1 cellular context compared by ENCODE assay signal in genomic region chr6:41531591-41532582, GRCh38.
TF ChIP-seq lines count a peak whose summit lies in the region.

No MANE protein-coding gene starts in this region.

TF ChIP-seq in HEK293, 187 proteins besides CTCF, POLR2A, EP300 and RAD21 (continued from another document and continues in another):
- no peak for TF ChIP-seq PBX3 (CRISPR knock-in tag; IDR thresholded peaks at IDR 0.05)
- TF ChIP-seq, protein P1, sequence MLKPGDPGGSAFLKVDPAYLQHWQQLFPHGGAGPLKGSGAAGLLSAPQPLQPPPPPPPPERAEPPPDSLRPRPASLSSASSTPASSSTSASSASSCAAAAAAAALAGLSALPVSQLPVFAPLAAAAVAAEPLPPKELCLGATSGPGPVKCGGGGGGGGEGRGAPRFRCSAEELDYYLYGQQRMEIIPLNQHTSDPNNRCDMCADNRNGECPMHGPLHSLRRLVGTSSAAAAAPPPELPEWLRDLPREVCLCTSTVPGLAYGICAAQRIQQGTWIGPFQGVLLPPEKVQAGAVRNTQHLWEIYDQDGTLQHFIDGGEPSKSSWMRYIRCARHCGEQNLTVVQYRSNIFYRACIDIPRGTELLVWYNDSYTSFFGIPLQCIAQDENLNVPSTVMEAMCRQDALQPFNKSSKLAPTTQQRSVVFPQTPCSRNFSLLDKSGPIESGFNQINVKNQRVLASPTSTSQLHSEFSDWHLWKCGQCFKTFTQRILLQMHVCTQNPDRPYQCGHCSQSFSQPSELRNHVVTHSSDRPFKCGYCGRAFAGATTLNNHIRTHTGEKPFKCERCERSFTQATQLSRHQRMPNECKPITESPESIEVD (tag by site-specific recombination; IDR thresholded peaks at IDR 0.05), result peak; percentile 76
- TF ChIP-seq ZXDB (tag by site-specific recombination; IDR thresholded peaks at IDR 0.05), result no peak
- TF ChIP-seq ZSCAN30 (tag by site-specific recombination; IDR thresholded peaks at IDR 0.05), result no peak
- TF ChIP-seq ZNF768 (tag by site-specific recombination; IDR thresholded peaks at IDR 0.05), result no peak
- TF ChIP-seq, protein P2, sequence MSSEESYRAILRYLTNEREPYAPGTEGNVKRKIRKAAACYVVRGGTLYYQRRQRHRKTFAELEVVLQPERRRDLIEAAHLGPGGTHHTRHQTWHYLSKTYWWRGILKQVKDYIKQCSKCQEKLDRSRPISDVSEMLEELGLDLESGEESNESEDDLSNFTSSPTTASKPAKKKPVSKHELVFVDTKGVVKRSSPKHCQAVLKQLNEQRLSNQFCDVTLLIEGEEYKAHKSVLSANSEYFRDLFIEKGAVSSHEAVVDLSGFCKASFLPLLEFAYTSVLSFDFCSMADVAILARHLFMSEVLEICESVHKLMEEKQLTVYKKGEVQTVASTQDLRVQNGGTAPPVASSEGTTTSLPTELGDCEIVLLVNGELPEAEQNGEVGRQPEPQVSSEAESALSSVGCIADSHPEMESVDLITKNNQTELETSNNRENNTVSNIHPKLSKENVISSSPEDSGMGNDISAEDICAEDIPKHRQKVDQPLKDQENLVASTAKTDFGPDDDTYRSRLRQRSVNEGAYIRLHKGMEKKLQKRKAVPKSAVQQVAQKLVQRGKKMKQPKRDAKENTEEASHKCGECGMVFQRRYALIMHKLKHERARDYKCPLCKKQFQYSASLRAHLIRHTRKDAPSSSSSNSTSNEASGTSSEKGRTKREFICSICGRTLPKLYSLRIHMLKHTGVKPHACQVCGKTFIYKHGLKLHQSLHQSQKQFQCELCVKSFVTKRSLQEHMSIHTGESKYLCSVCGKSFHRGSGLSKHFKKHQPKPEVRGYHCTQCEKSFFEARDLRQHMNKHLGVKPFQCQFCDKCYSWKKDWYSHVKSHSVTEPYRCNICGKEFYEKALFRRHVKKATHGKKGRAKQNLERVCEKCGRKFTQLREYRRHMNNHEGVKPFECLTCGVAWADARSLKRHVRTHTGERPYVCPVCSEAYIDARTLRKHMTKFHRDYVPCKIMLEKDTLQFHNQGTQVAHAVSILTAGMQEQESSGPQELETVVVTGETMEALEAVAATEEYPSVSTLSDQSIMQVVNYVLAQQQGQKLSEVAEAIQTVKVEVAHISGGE (tag by site-specific recombination; conservative IDR thresholded peaks at IDR 0.05; ENCODE audit: low read depth), result no peak
- TF ChIP-seq ZFHX2 (tag by site-specific recombination; conservative IDR thresholded peaks at IDR 0.05), result peak; percentile 99
- peak; percentile 64 for TF ChIP-seq ZFP69B (tag by site-specific recombination; IDR thresholded peaks at IDR 0.05)
- TF ChIP-seq ZNF701 (tag by site-specific recombination; IDR thresholded peaks at IDR 0.05), result 0 out of 2 replicates have a peak, but pooled peaks have one; percentile 15
- TF ChIP-seq, protein P3, sequence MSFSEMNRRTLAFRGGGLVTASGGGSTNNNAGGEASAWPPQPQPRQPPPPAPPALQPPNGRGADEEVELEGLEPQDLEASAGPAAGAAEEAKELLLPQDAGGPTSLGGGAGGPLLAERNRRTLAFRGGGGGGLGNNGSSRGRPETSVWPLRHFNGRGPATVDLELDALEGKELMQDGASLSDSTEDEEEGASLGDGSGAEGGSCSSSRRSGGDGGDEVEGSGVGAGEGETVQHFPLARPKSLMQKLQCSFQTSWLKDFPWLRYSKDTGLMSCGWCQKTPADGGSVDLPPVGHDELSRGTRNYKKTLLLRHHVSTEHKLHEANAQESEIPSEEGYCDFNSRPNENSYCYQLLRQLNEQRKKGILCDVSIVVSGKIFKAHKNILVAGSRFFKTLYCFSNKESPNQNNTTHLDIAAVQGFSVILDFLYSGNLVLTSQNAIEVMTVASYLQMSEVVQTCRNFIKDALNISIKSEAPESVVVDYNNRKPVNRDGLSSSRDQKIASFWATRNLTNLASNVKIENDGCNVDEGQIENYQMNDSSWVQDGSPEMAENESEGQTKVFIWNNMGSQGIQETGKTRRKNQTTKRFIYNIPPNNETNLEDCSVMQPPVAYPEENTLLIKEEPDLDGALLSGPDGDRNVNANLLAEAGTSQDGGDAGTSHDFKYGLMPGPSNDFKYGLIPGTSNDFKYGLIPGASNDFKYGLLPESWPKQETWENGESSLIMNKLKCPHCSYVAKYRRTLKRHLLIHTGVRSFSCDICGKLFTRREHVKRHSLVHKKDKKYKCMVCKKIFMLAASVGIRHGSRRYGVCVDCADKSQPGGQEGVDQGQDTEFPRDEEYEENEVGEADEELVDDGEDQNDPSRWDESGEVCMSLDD (tag by site-specific recombination; IDR thresholded peaks at IDR 0.05), result peak; percentile 55; the same call in 1 of the 2 replicates
- TF ChIP-seq ZNF362 (tag by site-specific recombination; IDR thresholded peaks at IDR 0.05), result no peak
- TF ChIP-seq ZNF311 (tag by site-specific recombination; IDR thresholded peaks at IDR 0.05; ENCODE audit: borderline replicate concordance), result no peak
- no peak for TF ChIP-seq ZNF48 (tag by site-specific recombination; IDR thresholded peaks at IDR 0.05)
- TF ChIP-seq, protein P4, sequence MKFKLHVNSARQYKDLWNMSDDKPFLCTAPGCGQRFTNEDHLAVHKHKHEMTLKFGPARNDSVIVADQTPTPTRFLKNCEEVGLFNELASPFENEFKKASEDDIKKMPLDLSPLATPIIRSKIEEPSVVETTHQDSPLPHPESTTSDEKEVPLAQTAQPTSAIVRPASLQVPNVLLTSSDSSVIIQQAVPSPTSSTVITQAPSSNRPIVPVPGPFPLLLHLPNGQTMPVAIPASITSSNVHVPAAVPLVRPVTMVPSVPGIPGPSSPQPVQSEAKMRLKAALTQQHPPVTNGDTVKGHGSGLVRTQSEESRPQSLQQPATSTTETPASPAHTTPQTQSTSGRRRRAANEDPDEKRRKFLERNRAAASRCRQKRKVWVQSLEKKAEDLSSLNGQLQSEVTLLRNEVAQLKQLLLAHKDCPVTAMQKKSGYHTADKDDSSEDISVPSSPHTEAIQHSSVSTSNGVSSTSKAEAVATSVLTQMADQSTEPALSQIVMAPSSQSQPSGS (tag by site-specific recombination; IDR thresholded peaks at IDR 0.05; ENCODE audit: low read depth), result peak; percentile 80
- TF ChIP-seq ZNF391 (tag by site-specific recombination; IDR thresholded peaks at IDR 0.05; ENCODE audit: borderline replicate concordance, low read depth), result no peak
- peak; percentile 93 for TF ChIP-seq KLF10 (tag by site-specific recombination; IDR thresholded peaks at IDR 0.05)
- TF ChIP-seq ZFP3 (tag by site-specific recombination; IDR thresholded peaks at IDR 0.05; ENCODE audit: low read depth), result no peak
- no peak for TF ChIP-seq ZSCAN16 (tag by site-specific recombination; IDR thresholded peaks at IDR 0.05)
- no peak for TF ChIP-seq ZNF433 (tag by site-specific recombination; IDR thresholded peaks at IDR 0.05; ENCODE audit: low read depth)
- peak; percentile 11; the same call in 1 of the 2 replicates for TF ChIP-seq ZEB2 (tag by site-specific recombination; IDR thresholded peaks at IDR 0.05)
- TF ChIP-seq ZFP37 (tag by site-specific recombination; IDR thresholded peaks at IDR 0.05), result no peak
- 0 out of 2 replicates have a peak, but pooled peaks have one; percentile 55 for TF ChIP-seq ZNF488 (tag by site-specific recombination; IDR thresholded peaks at IDR 0.05)
- TF ChIP-seq ZBTB20 (tag by site-specific recombination; IDR thresholded peaks at IDR 0.05), result peak; percentile 53; the same call in 1 of the 2 replicates
- TF ChIP-seq GLIS2 (tag by site-specific recombination; IDR thresholded peaks at IDR 0.05), result peak; percentile 87
- TF ChIP-seq ZNF274 (IDR thresholded peaks at IDR 0.05; ENCODE audit: low read length), result no peak
- no peak for TF ChIP-seq ZNF274 (tag by site-specific recombination; IDR thresholded peaks at IDR 0.05; ENCODE audit: borderline replicate concordance)
- TF ChIP-seq GLI2 (tag by site-specific recombination; IDR thresholded peaks at IDR 0.05; ENCODE audit: borderline replicate concordance, low read depth), result no peak
- peak; percentile 99 for TF ChIP-seq KLF17 (tag by site-specific recombination; IDR thresholded peaks at IDR 0.05)
- peak; percentile 77 for TF ChIP-seq ZNF600 (tag by site-specific recombination; IDR thresholded peaks at IDR 0.05)
- no peak for TF ChIP-seq GFI1B (tag by site-specific recombination; IDR thresholded peaks at IDR 0.05)
- peak; percentile 40; the same call in 1 of the 2 replicates for TF ChIP-seq PRDM1 (tag by site-specific recombination; IDR thresholded peaks at IDR 0.05)
- no peak for TF ChIP-seq IKZF3 (tag by site-specific recombination; IDR thresholded peaks at IDR 0.05)
- TF ChIP-seq ZNF777 (tag by site-specific recombination; IDR thresholded peaks at IDR 0.05; ENCODE audit: borderline replicate concordance), result no peak
- no peak for TF ChIP-seq ZNF664 (tag by site-specific recombination; IDR thresholded peaks at IDR 0.05)
- TF ChIP-seq KLF8 (tag by site-specific recombination; IDR thresholded peaks at IDR 0.05), result no peak
- no peak for TF ChIP-seq ZNF530 (tag by site-specific recombination; IDR thresholded peaks at IDR 0.05; ENCODE audit: low read depth)
- TF ChIP-seq HIC1 (tag by site-specific recombination; IDR thresholded peaks at IDR 0.05), result 0 out of 2 replicates have a peak, but pooled peaks have one; percentile 38
- TF ChIP-seq ZNF423 (tag by site-specific recombination; IDR thresholded peaks at IDR 0.05), result peak; percentile 37
- TF ChIP-seq ZBTB17 (tag by site-specific recombination; IDR thresholded peaks at IDR 0.05), result 0 out of 2 replicates have a peak, but pooled peaks have one; percentile 35
- no peak for TF ChIP-seq HOXA7 (CRISPR knock-in tag; IDR thresholded peaks at IDR 0.05; ENCODE audit: borderline replicate concordance)
- TF ChIP-seq ZNF76 (tag by site-specific recombination; IDR thresholded peaks at IDR 0.05; ENCODE audit: borderline replicate concordance, low read depth), result peak; percentile 75
- TF ChIP-seq WT1 (tag by site-specific recombination; IDR thresholded peaks at IDR 0.05), result peak; percentile 92
- TF ChIP-seq ZNF157 (tag by site-specific recombination; IDR thresholded peaks at IDR 0.05), result peak; percentile 14; the same call in 1 of the 2 replicates
- no peak for TF ChIP-seq HOXD13 (CRISPR knock-in tag; IDR thresholded peaks at IDR 0.05; ENCODE audit: borderline replicate concordance)
- no peak for TF ChIP-seq ZNF837 (tag by site-specific recombination; IDR thresholded peaks at IDR 0.05)
- no peak for TF ChIP-seq ZNF645 (tag by site-specific recombination; IDR thresholded peaks at IDR 0.05)
- no peak for TF ChIP-seq RBAK (tag by site-specific recombination; IDR thresholded peaks at IDR 0.05)
- no peak for TF ChIP-seq MEIS1 (CRISPR knock-in tag; IDR thresholded peaks at IDR 0.05; ENCODE audit: borderline replicate concordance)
- no peak for TF ChIP-seq TRIM28 (IDR thresholded peaks at IDR 0.05; ENCODE audit: borderline replicate concordance, low read length)
- TF ChIP-seq FEZF1 (tag by site-specific recombination; IDR thresholded peaks at IDR 0.05), result peak; percentile 36
- no peak for TF ChIP-seq ZNF23 (tag by site-specific recombination; IDR thresholded peaks at IDR 0.05; ENCODE audit: borderline replicate concordance)
- no peak for TF ChIP-seq HOXC10 (CRISPR knock-in tag; IDR thresholded peaks at IDR 0.05)
